1 cellular context compared by ENCODE assay signal in the genomic region with DNA sequence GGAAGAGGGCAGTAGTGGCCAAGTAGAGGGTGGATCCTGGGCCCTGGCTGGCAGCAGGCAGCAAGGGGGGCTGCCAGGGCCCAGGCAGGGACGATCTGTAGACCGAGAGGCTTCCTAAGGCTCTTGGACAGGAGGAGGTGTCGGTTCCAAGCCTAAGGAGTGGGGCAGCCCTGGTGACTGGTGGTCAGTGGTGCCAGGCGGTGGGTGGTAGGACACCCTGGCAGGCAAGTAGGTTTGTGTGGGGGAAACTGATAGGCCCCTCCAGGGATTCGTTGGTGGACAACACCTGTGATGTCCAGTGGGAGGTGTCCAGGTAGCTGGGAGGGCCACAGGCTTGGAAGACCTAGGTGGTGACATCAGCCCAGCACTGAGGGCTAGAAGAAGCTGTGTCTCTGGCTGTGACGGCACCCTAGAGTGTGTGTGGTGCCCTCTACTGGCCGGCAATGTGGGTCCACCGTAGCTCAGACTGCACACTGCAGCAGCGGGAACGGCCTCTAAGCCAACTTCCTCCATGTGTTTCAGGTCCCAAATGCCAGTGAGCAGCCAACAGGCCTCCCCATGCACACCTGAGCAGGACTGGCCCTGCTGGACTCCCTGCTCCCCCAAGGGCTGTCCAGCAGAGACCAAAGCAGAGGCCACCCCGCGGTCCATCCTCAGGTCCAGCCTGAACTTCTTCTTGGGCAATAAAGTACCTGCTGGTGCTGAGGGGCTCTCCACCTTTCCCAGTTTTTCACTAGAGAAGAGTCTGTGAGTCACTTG.
A peak's percentile ranks its signal among the peaks of the same experiment; 100 is the strongest.
TF ChIP-seq lines count a peak whose summit lies in the region.

No MANE protein-coding gene starts in this region.

TF ChIP-seq in HepG2, 621 proteins besides CTCF, POLR2A, EP300 and RAD21 (continues in another document):
- TF ChIP-seq ZFP41 (CRISPR knock-in tag; IDR thresholded peaks at IDR 0.05; ENCODE audit: borderline replicate concordance) = no peak
- TF ChIP-seq ZBTB33 (CRISPR knock-in tag; IDR thresholded peaks at IDR 0.05) = peak; percentile 81; the same call in 1 of the 2 replicates
- no peak for TF ChIP-seq GATAD2A (CRISPR knock-in tag; IDR thresholded peaks at IDR 0.05)
- TF ChIP-seq TEAD3 (CRISPR knock-in tag; optimal IDR thresholded peaks at IDR 0.05; ENCODE audit: borderline replicate concordance) = peak; percentile 40
- TF ChIP-seq ZNF850 (CRISPR knock-in tag; conservative IDR thresholded peaks at IDR 0.05) = no peak
- TF ChIP-seq, protein P1, sequence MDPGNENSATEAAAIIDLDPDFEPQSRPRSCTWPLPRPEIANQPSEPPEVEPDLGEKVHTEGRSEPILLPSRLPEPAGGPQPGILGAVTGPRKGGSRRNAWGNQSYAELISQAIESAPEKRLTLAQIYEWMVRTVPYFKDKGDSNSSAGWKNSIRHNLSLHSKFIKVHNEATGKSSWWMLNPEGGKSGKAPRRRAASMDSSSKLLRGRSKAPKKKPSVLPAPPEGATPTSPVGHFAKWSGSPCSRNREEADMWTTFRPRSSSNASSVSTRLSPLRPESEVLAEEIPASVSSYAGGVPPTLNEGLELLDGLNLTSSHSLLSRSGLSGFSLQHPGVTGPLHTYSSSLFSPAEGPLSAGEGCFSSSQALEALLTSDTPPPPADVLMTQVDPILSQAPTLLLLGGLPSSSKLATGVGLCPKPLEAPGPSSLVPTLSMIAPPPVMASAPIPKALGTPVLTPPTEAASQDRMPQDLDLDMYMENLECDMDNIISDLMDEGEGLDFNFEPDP (CRISPR knock-in tag; conservative IDR thresholded peaks at IDR 0.05) = no peak
- peak; percentile 28 for TF ChIP-seq YY1 (IDR thresholded peaks at IDR 0.05; ENCODE audit: insufficient read depth, insufficient replicate concordance, low read depth, low read length)
- peak; percentile 64 for TF ChIP-seq STAG1 (CRISPR knock-in tag; IDR thresholded peaks at IDR 0.05)
- TF ChIP-seq E2F1 (CRISPR knock-in tag; IDR thresholded peaks at IDR 0.05) = no peak
- TF ChIP-seq DMTF1 (CRISPR knock-in tag; IDR thresholded peaks at IDR 0.05) = no peak
- no peak for TF ChIP-seq CBX5 (CRISPR knock-in tag; IDR thresholded peaks at IDR 0.05; ENCODE audit: borderline replicate concordance)
- TF ChIP-seq ZNF160 (CRISPR knock-in tag; IDR thresholded peaks at IDR 0.05) = 0 out of 2 replicates have a peak, but pooled peaks have one; percentile 28
- TF ChIP-seq NFIB (CRISPR knock-in tag; IDR thresholded peaks at IDR 0.05; ENCODE audit: borderline replicate concordance) = no peak
- TF ChIP-seq ZNF687 (CRISPR knock-in tag; IDR thresholded peaks at IDR 0.05) = peak; percentile 60
- 0 out of 2 replicates have a peak, but pooled peaks have one; percentile 18 for TF ChIP-seq RXRA (CRISPR knock-in tag; IDR thresholded peaks at IDR 0.05)
- no peak for TF ChIP-seq NRL (CRISPR knock-in tag; IDR thresholded peaks at IDR 0.05; ENCODE audit: borderline replicate concordance)
- peak; percentile 61; the same call in 1 of the 2 replicates for TF ChIP-seq ZNF768 (CRISPR knock-in tag; IDR thresholded peaks at IDR 0.05)
- TF ChIP-seq SSRP1 (CRISPR knock-in tag; IDR thresholded peaks at IDR 0.05) = 0 out of 2 replicates have a peak, but pooled peaks have one; percentile 32
- TF ChIP-seq, protein P2, sequence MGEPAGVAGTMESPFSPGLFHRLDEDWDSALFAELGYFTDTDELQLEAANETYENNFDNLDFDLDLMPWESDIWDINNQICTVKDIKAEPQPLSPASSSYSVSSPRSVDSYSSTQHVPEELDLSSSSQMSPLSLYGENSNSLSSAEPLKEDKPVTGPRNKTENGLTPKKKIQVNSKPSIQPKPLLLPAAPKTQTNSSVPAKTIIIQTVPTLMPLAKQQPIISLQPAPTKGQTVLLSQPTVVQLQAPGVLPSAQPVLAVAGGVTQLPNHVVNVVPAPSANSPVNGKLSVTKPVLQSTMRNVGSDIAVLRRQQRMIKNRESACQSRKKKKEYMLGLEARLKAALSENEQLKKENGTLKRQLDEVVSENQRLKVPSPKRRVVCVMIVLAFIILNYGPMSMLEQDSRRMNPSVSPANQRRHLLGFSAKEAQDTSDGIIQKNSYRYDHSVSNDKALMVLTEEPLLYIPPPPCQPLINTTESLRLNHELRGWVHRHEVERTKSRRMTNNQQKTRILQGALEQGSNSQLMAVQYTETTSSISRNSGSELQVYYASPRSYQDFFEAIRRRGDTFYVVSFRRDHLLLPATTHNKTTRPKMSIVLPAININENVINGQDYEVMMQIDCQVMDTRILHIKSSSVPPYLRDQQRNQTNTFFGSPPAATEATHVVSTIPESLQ (CRISPR knock-in tag; conservative IDR thresholded peaks at IDR 0.05) = no peak
- TF ChIP-seq, protein P3, sequence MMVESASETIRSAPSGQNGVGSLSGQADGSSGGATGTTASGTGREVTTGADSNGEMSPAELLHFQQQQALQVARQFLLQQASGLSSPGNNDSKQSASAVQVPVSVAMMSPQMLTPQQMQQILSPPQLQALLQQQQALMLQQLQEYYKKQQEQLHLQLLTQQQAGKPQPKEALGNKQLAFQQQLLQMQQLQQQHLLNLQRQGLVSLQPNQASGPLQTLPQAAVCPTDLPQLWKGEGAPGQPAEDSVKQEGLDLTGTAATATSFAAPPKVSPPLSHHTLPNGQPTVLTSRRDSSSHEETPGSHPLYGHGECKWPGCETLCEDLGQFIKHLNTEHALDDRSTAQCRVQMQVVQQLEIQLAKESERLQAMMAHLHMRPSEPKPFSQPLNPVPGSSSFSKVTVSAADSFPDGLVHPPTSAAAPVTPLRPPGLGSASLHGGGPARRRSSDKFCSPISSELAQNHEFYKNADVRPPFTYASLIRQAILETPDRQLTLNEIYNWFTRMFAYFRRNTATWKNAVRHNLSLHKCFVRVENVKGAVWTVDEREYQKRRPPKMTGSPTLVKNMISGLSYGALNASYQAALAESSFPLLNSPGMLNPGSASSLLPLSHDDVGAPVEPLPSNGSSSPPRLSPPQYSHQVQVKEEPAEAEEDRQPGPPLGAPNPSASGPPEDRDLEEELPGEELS (CRISPR knock-in tag; IDR thresholded peaks at IDR 0.05) = no peak
- TF ChIP-seq ZNF274 (CRISPR knock-in tag; IDR thresholded peaks at IDR 0.05) = peak; percentile 58; the same call in 1 of the 2 replicates
- peak; percentile 31; the same call in 1 of the 2 replicates for TF ChIP-seq SMC3 (IDR thresholded peaks at IDR 0.05; ENCODE audit: low read length)
- TF ChIP-seq ZNF766 (CRISPR knock-in tag; IDR thresholded peaks at IDR 0.05; ENCODE audit: borderline replicate concordance) = no peak
- TF ChIP-seq MLLT10 (CRISPR knock-in tag; IDR thresholded peaks at IDR 0.05) = no peak
- no peak for TF ChIP-seq ZNF205 (CRISPR knock-in tag; IDR thresholded peaks at IDR 0.05)
- no peak for TF ChIP-seq HMG20B (CRISPR knock-in tag; conservative IDR thresholded peaks at IDR 0.05)
- TF ChIP-seq GABPB1 (CRISPR knock-in tag; IDR thresholded peaks at IDR 0.05) = peak; percentile 32; the same call in 1 of the 2 replicates
- TF ChIP-seq, protein P4, sequence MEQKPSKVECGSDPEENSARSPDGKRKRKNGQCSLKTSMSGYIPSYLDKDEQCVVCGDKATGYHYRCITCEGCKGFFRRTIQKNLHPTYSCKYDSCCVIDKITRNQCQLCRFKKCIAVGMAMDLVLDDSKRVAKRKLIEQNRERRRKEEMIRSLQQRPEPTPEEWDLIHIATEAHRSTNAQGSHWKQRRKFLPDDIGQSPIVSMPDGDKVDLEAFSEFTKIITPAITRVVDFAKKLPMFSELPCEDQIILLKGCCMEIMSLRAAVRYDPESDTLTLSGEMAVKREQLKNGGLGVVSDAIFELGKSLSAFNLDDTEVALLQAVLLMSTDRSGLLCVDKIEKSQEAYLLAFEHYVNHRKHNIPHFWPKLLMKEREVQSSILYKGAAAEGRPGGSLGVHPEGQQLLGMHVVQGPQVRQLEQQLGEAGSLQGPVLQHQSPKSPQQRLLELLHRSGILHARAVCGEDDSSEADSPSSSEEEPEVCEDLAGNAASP (CRISPR knock-in tag; IDR thresholded peaks at IDR 0.05; ENCODE audit: borderline replicate concordance) = no peak
- peak; percentile 35 for TF ChIP-seq AGO2 (optimal IDR thresholded peaks at IDR 0.05; ENCODE audit: low read depth, low read length)
- no peak for TF ChIP-seq ZNF10 (CRISPR knock-in tag; IDR thresholded peaks at IDR 0.05; ENCODE audit: borderline replicate concordance, low read depth)
- no peak for TF ChIP-seq ELF4 (CRISPR knock-in tag; IDR thresholded peaks at IDR 0.05; ENCODE audit: borderline replicate concordance)
- TF ChIP-seq, protein P5, sequence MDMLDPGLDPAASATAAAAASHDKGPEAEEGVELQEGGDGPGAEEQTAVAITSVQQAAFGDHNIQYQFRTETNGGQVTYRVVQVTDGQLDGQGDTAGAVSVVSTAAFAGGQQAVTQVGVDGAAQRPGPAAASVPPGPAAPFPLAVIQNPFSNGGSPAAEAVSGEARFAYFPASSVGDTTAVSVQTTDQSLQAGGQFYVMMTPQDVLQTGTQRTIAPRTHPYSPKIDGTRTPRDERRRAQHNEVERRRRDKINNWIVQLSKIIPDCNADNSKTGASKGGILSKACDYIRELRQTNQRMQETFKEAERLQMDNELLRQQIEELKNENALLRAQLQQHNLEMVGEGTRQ (IDR thresholded peaks at IDR 0.05; ENCODE audit: low read depth, low read length) = no peak
- TF ChIP-seq, protein P5 (CRISPR knock-in tag; IDR thresholded peaks at IDR 0.05; ENCODE audit: borderline replicate concordance) = no peak
- no peak for TF ChIP-seq NFYB (CRISPR knock-in tag; IDR thresholded peaks at IDR 0.05)
- TF ChIP-seq KDM5B (CRISPR knock-in tag; IDR thresholded peaks at IDR 0.05; ENCODE audit: borderline replicate concordance) = 0 out of 2 replicates have a peak, but pooled peaks have one; percentile 14
- TF ChIP-seq SALL1 (CRISPR knock-in tag; IDR thresholded peaks at IDR 0.05) = peak; percentile 44; the same call in 1 of the 2 replicates
- TF ChIP-seq SP2 (CRISPR knock-in tag; IDR thresholded peaks at IDR 0.05) = 0 out of 2 replicates have a peak, but pooled peaks have one; percentile 21
- TF ChIP-seq TGIF2 (CRISPR knock-in tag; IDR thresholded peaks at IDR 0.05) = 0 out of 2 replicates have a peak, but pooled peaks have one; percentile 55
